ENCODE assay signal across 8 cellular contexts in the genomic region with DNA sequence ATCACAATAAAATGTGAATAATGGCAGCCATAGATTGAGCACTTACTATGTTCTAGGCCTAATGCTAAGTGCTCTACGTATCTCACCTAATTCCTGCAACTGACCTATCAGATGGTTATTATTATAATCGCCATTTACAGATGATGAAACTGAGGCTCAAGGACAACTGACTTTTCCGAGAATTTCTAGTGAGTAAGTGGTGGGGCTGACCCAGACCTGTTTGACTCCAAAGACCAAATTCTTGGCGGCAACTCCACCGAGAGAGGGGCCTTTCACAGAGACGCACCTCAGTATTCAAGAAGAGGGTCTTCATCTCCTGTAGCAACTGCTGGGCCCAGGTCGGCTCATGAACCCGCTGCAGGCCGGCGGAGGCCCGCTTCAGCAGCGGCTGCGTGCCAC. TPM values are rescaled to one million over a fixed set of nuclear protein-coding genes. Genes with fewer than 3 reads are reported as not detected.
A peak's percentile ranks its signal among the peaks of the same experiment; 100 is the strongest.
DNase-seq lines count a peak whose midpoint lies in the region; ATAC-seq, FAIRE-seq and TF ChIP-seq lines count a peak whose summit lies in the region.

No MANE protein-coding gene starts in this region.

- H3K27ac Mint-ChIP-seq in natural killer cell = peak overlapping the region; percentile 92 to 96

- no peaks in the 10 kb centered on the region for H3K36me3 Mint-ChIP-seq in natural killer cell

- no peak for TF ChIP-seq CTCF in BE2C (IDR thresholded peaks at IDR 0.05; ENCODE audit: low read depth, low read length)
- no peak for TF ChIP-seq CTCF in LNCaP clone FGC (IDR thresholded peaks at IDR 0.05; ENCODE audit: control insufficient read depth, extremely low read depth, insufficient read depth)
- TF ChIP-seq CTCF in coronary artery (IDR thresholded peaks at IDR 0.05) = no peak
- TF ChIP-seq CTCF in natural killer cell (IDR thresholded peaks at IDR 0.05) = no peak

- H3K9me3 Mint-ChIP-seq in natural killer cell = no peaks in the 10 kb centered on the region

- peaks cover 20 to 29% of the 10 kb centered on the region in 2 donors for H3K4me1 Mint-ChIP-seq in natural killer cell

- TF ChIP-seq POLR2A in GM12892 (IDR thresholded peaks at IDR 0.05; ENCODE audit: low read depth, low read length) = no peak

- H3K27ac ChIP-seq in coronary artery = peak overlapping the region; percentile 84 to 97

- H3K27me3 Mint-ChIP-seq in natural killer cell (ENCODE audit: low read depth in 2 of 2) = no peaks in the 10 kb centered on the region

- no peaks in the 10 kb centered on the region for H3K9me3 ChIP-seq in BE2C

- DNase-seq in BE2C (no peak), LNCaP clone FGC (ENCODE audit: low read depth) (no peak), coronary artery (ENCODE audit: low spot score) (no peak), natural killer cell (no peak), SHP77 treated with DMSO at 0.1 percent for 48 hours (lab: John Stamatoyannopoulos, UW) (no peak), NCI-H748 (lab: John Stamatoyannopoulos, UW; ENCODE audit: unreplicated experiment) (no peak), GM12892 (ENCODE audit: insufficient read length) (no peak)

- no peak for FAIRE-seq in GM12892 (lab: Jason Lieb, UNC)

- no peaks in the 10 kb centered on the region for H3K4me1 ChIP-seq in BE2C

- peaks cover 10% of the 10 kb centered on the region for H3K36me3 ChIP-seq in BE2C

- H3K4me3 Mint-ChIP-seq in natural killer cell = peak overlapping the region; percentile 92

- H3K4me3 ChIP-seq in BE2C (ENCODE audit: low read depth, low read length) (peak overlapping the region; percentile 88), LNCaP clone FGC (ENCODE audit: low read depth, low read length) (peak overlapping the region; percentile 100), coronary artery (peak overlapping the region; percentile 94)

- no peaks in the 10 kb centered on the region for H3K27me3 ChIP-seq in BE2C

- ATAC-seq in natural killer cell (no peak), HG02588 (IDR thresholded peaks at IDR 0.05; ENCODE audit: unreplicated experiment) (no peak)

- intact Hi-C loops in natural killer cell (cut with micrococcal nuclease) = loop anchor here (5.0 kb wide), 1 partner anchor 116 kb away; the partner anchor contains the start of gene MARCKSL1

RNA-seq across cellular contexts. Expression of gene TMEM234, which starts 0.6 kb away (rescaled TPM):
- 9.9 TPM for polyA plus RNA-seq in BE2C (2012; ENCODE audit: insufficient read depth, insufficient read length, low read depth)
- 10 to 100 TPM; 22.2 to 27.1 (median 24.7) TPM for total RNA-seq in natural killer cell
- polyA plus RNA-seq in GM12892 (2012; ENCODE audit: missing spikeins) = 7.5 TPM

RNA-seq across cellular contexts. Expression of gene EIF3I, which starts 0.6 kb away (rescaled TPM):
- polyA plus RNA-seq in BE2C (2012; ENCODE audit: insufficient read depth, insufficient read length, low read depth) = 402 TPM
- total RNA-seq in natural killer cell = 100 to 1,000 TPM; 107 to 126 (median 110) TPM
- 260 TPM for polyA plus RNA-seq in GM12892 (2012; ENCODE audit: missing spikeins)

RNA-seq across cellular contexts. Expression of gene DCDC2B, which starts 12.7 kb away (rescaled TPM):
- polyA plus RNA-seq in BE2C (2012; ENCODE audit: insufficient read depth, insufficient read length, low read depth) = not detected
- total RNA-seq in natural killer cell = not detected
- 0.51 TPM for polyA plus RNA-seq in GM12892 (2012; ENCODE audit: missing spikeins)

RNA-seq across cellular contexts. Expression of gene IQCC, which starts 16.1 kb away (rescaled TPM):
- polyA plus RNA-seq in BE2C (2012; ENCODE audit: insufficient read depth, insufficient read length, low read depth) = 2.8 TPM
- total RNA-seq in natural killer cell = 1 to 10 TPM; 1.8 to 3.5 (median 3.3) TPM
- 4.7 TPM for polyA plus RNA-seq in GM12892 (2012; ENCODE audit: missing spikeins)

RNA-seq across cellular contexts. Expression of gene CCDC28B, which starts 21.2 kb away (rescaled TPM):
- polyA plus RNA-seq in BE2C (2012; ENCODE audit: insufficient read depth, insufficient read length, low read depth) = 79.9 TPM
- total RNA-seq in natural killer cell = 10 to 100 TPM; 19.3 to 30.6 (median 19.8) TPM
- 74.2 TPM for polyA plus RNA-seq in GM12892 (2012; ENCODE audit: missing spikeins)
